In the genomic region with DNA sequence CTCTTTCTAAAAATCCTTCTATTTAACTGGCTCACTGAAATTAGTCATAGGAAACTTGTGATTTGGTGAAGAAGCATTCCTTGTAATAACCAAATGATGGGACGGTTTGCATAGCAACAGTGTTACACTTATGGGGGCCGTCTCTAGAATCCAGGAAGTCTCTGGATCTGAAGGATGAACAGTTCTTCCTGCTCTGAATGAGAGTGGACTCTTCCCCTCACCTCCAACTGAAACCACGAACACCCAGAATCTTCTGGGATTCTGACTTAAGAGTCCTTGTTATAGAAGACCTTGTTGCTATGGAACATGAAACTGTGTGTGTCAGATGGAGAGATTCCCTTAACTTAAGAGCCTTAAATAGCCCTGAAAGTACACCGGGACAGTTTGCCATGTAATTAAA, we compare ENCODE assay signal across 1 cellular context.
TF ChIP-seq lines count a peak whose summit lies in the region.

No MANE protein-coding gene starts in this region.

TF ChIP-seq in HepG2, 621 proteins besides CTCF, POLR2A, EP300 and RAD21:
- TF ChIP-seq RBFOX2 (IDR thresholded peaks at IDR 0.05; ENCODE audit: low read depth, low read length) (no peak), HMG20A (CRISPR knock-in tag; IDR thresholded peaks at IDR 0.05; ENCODE audit: borderline replicate concordance) (no peak), NR3C1 (CRISPR knock-in tag; IDR thresholded peaks at IDR 0.05) (no peak), KDM1A (CRISPR knock-in tag; IDR thresholded peaks at IDR 0.05) (no peak), ATF1 (CRISPR knock-in tag; IDR thresholded peaks at IDR 0.05) (no peak), FOXP1 (IDR thresholded peaks at IDR 0.05) (no peak), FOXP1 (CRISPR knock-in tag; IDR thresholded peaks at IDR 0.05) (no peak), SAFB2 (CRISPR knock-in tag; IDR thresholded peaks at IDR 0.05; ENCODE audit: borderline replicate concordance, low read depth) (no peak), MTA3 (CRISPR knock-in tag; IDR thresholded peaks at IDR 0.05) (no peak)
- TF ChIP-seq, protein P1, sequence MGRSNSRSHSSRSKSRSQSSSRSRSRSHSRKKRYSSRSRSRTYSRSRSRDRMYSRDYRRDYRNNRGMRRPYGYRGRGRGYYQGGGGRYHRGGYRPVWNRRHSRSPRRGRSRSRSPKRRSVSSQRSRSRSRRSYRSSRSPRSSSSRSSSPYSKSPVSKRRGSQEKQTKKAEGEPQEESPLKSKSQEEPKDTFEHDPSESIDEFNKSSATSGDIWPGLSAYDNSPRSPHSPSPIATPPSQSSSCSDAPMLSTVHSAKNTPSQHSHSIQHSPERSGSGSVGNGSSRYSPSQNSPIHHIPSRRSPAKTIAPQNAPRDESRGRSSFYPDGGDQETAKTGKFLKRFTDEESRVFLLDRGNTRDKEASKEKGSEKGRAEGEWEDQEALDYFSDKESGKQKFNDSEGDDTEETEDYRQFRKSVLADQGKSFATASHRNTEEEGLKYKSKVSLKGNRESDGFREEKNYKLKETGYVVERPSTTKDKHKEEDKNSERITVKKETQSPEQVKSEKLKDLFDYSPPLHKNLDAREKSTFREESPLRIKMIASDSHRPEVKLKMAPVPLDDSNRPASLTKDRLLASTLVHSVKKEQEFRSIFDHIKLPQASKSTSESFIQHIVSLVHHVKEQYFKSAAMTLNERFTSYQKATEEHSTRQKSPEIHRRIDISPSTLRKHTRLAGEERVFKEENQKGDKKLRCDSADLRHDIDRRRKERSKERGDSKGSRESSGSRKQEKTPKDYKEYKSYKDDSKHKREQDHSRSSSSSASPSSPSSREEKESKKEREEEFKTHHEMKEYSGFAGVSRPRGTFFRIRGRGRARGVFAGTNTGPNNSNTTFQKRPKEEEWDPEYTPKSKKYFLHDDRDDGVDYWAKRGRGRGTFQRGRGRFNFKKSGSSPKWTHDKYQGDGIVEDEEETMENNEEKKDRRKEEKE (IDR thresholded peaks at IDR 0.05), result no peak
- TF ChIP-seq, protein P2, sequence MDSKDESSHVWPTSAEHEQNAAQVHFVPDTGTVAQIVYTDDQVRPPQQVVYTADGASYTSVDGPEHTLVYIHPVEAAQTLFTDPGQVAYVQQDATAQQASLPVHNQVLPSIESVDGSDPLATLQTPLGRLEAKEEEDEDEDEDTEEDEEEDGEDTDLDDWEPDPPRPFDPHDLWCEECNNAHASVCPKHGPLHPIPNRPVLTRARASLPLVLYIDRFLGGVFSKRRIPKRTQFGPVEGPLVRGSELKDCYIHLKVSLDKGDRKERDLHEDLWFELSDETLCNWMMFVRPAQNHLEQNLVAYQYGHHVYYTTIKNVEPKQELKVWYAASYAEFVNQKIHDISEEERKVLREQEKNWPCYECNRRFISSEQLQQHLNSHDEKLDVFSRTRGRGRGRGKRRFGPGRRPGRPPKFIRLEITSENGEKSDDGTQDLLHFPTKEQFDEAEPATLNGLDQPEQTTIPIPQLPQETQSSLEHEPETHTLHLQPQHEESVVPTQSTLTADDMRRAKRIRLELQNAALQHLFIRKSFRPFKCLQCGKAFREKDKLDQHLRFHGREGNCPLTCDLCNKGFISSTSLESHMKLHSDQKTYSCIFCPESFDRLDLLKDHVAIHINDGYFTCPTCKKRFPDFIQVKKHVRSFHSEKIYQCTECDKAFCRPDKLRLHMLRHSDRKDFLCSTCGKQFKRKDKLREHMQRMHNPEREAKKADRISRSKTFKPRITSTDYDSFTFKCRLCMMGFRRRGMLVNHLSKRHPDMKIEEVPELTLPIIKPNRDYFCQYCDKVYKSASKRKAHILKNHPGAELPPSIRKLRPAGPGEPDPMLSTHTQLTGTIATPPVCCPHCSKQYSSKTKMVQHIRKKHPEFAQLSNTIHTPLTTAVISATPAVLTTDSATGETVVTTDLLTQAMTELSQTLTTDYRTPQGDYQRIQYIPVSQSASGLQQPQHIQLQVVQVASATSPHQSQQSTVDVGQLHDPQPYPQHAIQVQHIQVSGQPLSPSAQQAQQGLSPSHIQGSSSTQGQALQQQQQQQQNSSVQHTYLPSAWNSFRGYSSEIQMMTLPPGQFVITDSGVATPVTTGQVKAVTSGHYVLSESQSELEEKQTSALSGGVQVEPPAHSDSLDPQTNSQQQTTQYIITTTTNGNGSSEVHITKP (CRISPR knock-in tag; IDR thresholded peaks at IDR 0.05; ENCODE audit: low read depth), result no peak
- TF ChIP-seq, protein P3, sequence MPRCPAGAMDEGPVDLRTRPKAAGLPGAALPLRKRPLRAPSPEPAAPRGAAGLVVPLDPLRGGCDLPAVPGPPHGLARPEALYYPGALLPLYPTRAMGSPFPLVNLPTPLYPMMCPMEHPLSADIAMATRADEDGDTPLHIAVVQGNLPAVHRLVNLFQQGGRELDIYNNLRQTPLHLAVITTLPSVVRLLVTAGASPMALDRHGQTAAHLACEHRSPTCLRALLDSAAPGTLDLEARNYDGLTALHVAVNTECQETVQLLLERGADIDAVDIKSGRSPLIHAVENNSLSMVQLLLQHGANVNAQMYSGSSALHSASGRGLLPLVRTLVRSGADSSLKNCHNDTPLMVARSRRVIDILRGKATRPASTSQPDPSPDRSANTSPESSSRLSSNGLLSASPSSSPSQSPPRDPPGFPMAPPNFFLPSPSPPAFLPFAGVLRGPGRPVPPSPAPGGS (CRISPR knock-in tag; IDR thresholded peaks at IDR 0.05), result no peak
